In genomic region chr16:28532940-28533647, GRCh38 we compare ENCODE assay signal across 16 cellular contexts. TPM values are rescaled to one million over a fixed set of nuclear protein-coding genes. Genes with fewer than 3 reads are reported as not detected.
DNase-seq lines count a peak whose midpoint lies in the region; ATAC-seq and TF ChIP-seq lines count a peak whose summit lies in the region.
"Had no signal": no experiment of that assay in that cellular context is flagged by ENCODE, and none has a peak within 500 bp of the region (broad histone marks: within the 10 kb centered on the region; RNA-seq: fewer than 3 reads in every experiment).

No MANE protein-coding gene starts in this region.

- no peak for DNase-seq in heart right ventricle
- DNase-seq in left cardiac atrium = no peak
- DNase-seq in cerebellar cortex (ENCODE audit: low spot score) = peak; percentile 74
- no peak for DNase-seq in naive thymus-derived CD4-positive, alpha-beta T cell
- DNase-seq in upper lobe of right lung = no peak
- no peak for DNase-seq in activated CD4-positive, alpha-beta memory T cell treated with anti-CD3 and anti-CD28 coated beads, Interleukin-2, amount 10 ng/mL, durations not matched to agents 7 days and 5 days
- DNase-seq: activated naive CD4-positive, alpha-beta T cell treated with anti-CD3 and anti-CD28 coated beads for 36 hours; DMS79; NCI-H2029 treated with DMSO at 0.1 percent for 48 hours; NK-92 treated with Interleukin-12 subunit alpha and Interleukin-12 subunit beta, amount 100 ng/mL, for 24 hours had no signal

- H3K4me3 Mint-ChIP-seq in naive thymus-derived CD4-positive, alpha-beta T cell = peak overlapping the region in 5 of 10 donors; percentile 29 to 68 (median 37)
- H3K4me3 Mint-ChIP-seq in activated CD4-positive, alpha-beta memory T cell treated with anti-CD3 and anti-CD28 coated beads, Interleukin-2, amount 10 ng/mL, durations not matched to agents 7 days and 5 days = no peak overlapping the region
- H3K4me3 Mint-ChIP-seq: activated naive CD4-positive, alpha-beta T cell treated with anti-CD3 and anti-CD28 coated beads for 36 hours had no signal

- no peak overlapping the region for H3K4me3 ChIP-seq in heart right ventricle
- no peak overlapping the region for H3K4me3 ChIP-seq in naive thymus-derived CD4-positive, alpha-beta T cell (ENCODE audit: low read length)
- H3K4me3 ChIP-seq in upper lobe of right lung = no peak overlapping the region
- H3K4me3 ChIP-seq: SJSA1 had no signal

- H3K27ac Mint-ChIP-seq in naive thymus-derived CD4-positive, alpha-beta T cell = peak overlapping the region in 8 of 9 donors; percentile 41 to 99 (median 84)
- no peak overlapping the region for H3K27ac Mint-ChIP-seq in activated CD4-positive, alpha-beta memory T cell treated with anti-CD3 and anti-CD28 coated beads, Interleukin-2, amount 10 ng/mL, durations not matched to agents 7 days and 5 days
- H3K27ac Mint-ChIP-seq: activated naive CD4-positive, alpha-beta T cell treated with anti-CD3 and anti-CD28 coated beads for 36 hours had no signal

- H3K9me3 ChIP-seq in heart right ventricle (peaks cover 0 to 5% (median 0%) of the 10 kb centered on the region in 11 donors), upper lobe of right lung (no peaks in the 10 kb centered on the region)
- H3K9me3 ChIP-seq in naive thymus-derived CD4-positive, alpha-beta T cell (ENCODE audit: control insufficient read depth in 2 of 3, low read length in 3 of 3) = no peaks in the 10 kb centered on the region
- H3K9me3 ChIP-seq: SJSA1 had no signal

- H3K27me3 ChIP-seq in heart right ventricle (no peaks in the 10 kb centered on the region), upper lobe of right lung (no peaks in the 10 kb centered on the region)
- no peaks in the 10 kb centered on the region for H3K27me3 ChIP-seq in naive thymus-derived CD4-positive, alpha-beta T cell (ENCODE audit: control insufficient read depth in 2 of 2, insufficient read depth in 2 of 2, low read length in 2 of 2)
- H3K27me3 ChIP-seq: SJSA1 had no signal

- peaks cover 0 to 60% (median 21%) of the 10 kb centered on the region in 9 donors for H3K4me1 ChIP-seq in heart right ventricle
- H3K4me1 ChIP-seq in naive thymus-derived CD4-positive, alpha-beta T cell (ENCODE audit: control insufficient read depth in 2 of 2, insufficient read depth in 2 of 2, low read length in 2 of 2) = peaks cover 19% of the 10 kb centered on the region in 2 donors
- peaks cover 47% of the 10 kb centered on the region for H3K4me1 ChIP-seq in upper lobe of right lung
- H3K4me1 ChIP-seq: SJSA1 had no signal

- peaks cover 0 to 4% (median 0%) of the 10 kb centered on the region in 11 donors for H3K9me3 Mint-ChIP-seq in naive thymus-derived CD4-positive, alpha-beta T cell
- H3K9me3 Mint-ChIP-seq in activated CD4-positive, alpha-beta memory T cell treated with anti-CD3 and anti-CD28 coated beads, Interleukin-2, amount 10 ng/mL, durations not matched to agents 7 days and 5 days = no peaks in the 10 kb centered on the region
- H3K9me3 Mint-ChIP-seq: activated naive CD4-positive, alpha-beta T cell treated with anti-CD3 and anti-CD28 coated beads for 36 hours had no signal

- ATAC-seq in heart right ventricle (no peak), left cardiac atrium (no peak), upper lobe of right lung (no peak), GM19463 (IDR thresholded peaks at IDR 0.05; ENCODE audit: unreplicated experiment) (no peak), HG02840 (IDR thresholded peaks at IDR 0.05; ENCODE audit: low FRiP score, unreplicated experiment) (no peak)
- no peak for ATAC-seq in naive thymus-derived CD4-positive, alpha-beta T cell

- peaks cover 0 to 8% (median 4%) of the 10 kb centered on the region in 5 donors for H3K36me3 Mint-ChIP-seq in naive thymus-derived CD4-positive, alpha-beta T cell
- no peaks in the 10 kb centered on the region for H3K36me3 Mint-ChIP-seq in activated CD4-positive, alpha-beta memory T cell treated with anti-CD3 and anti-CD28 coated beads, Interleukin-2, amount 10 ng/mL, durations not matched to agents 7 days and 5 days (ENCODE audit: low read depth)

- intact Hi-C loops in heart right ventricle (cut with DNase I) = no loop called here
- intact Hi-C loops in left cardiac atrium (cut with DNase I) = no loop called here
- intact Hi-C loops in naive thymus-derived CD4-positive, alpha-beta T cell (cut with micrococcal nuclease) = no loop called here
- intact Hi-C loops in upper lobe of right lung (cut with DNase I) = no loop called here

- POLR2A ChIA-PET in naive thymus-derived CD4-positive, alpha-beta T cell (lab: Charles Lee) = interaction anchor here (0.7 to 3.4 kb wide), 5 partner anchors 8 to 40 kb away, joined by 3 to 72 read pairs (median 8); partner anchors contain the start of genes APOBR and CLN3
- POLR2A ChIA-PET in activated CD4-positive, alpha-beta memory T cell treated with anti-CD3 and anti-CD28 coated beads, Interleukin-2, amount 10 ng/mL, durations not matched to agents 7 days and 5 days (lab: Charles Lee) = interaction anchor here (0.5 to 1.9 kb wide), 3 partner anchors 39 to 329 kb away, joined by 3 to 9 read pairs (median 3); partner anchors contain the start of genes APOBR and CLN3

- no peaks in the 10 kb centered on the region for H3K27me3 Mint-ChIP-seq in naive thymus-derived CD4-positive, alpha-beta T cell
- H3K27me3 Mint-ChIP-seq in activated CD4-positive, alpha-beta memory T cell treated with anti-CD3 and anti-CD28 coated beads, Interleukin-2, amount 10 ng/mL, durations not matched to agents 7 days and 5 days = no peaks in the 10 kb centered on the region

- TF ChIP-seq CTCF in heart right ventricle (IDR thresholded peaks at IDR 0.05) (no peak), upper lobe of right lung (IDR thresholded peaks at IDR 0.05) (no peak)

- H3K27ac ChIP-seq in heart right ventricle (peak overlapping the region in 8 of 10 donors; percentile 23 to 60 (median 39)), upper lobe of right lung (peak overlapping the region; percentile 78)
- no peak overlapping the region for H3K27ac ChIP-seq in naive thymus-derived CD4-positive, alpha-beta T cell (ENCODE audit: low read depth, low read length)
- H3K27ac ChIP-seq: SJSA1 had no signal

- 88 to 93% methylated on average over 5 of the region's 5 CpGs for WGBS in heart right ventricle, 2 donors

- H3K36me3 ChIP-seq in heart right ventricle = peaks cover 0 to 33% (median 0%) of the 10 kb centered on the region in 9 donors
- H3K36me3 ChIP-seq in naive thymus-derived CD4-positive, alpha-beta T cell (ENCODE audit: control insufficient read depth in 2 of 3, insufficient read depth in 3 of 3, low read length in 3 of 3) = no peaks in the 10 kb centered on the region
- H3K36me3 ChIP-seq in upper lobe of right lung = peaks cover 11% of the 10 kb centered on the region
- H3K36me3 ChIP-seq: SJSA1 had no signal

- CTCF ChIA-PET in naive thymus-derived CD4-positive, alpha-beta T cell (lab: Charles Lee) = interaction anchor here (0.7 to 2.0 kb wide), 2 partner anchors 11 to 18 kb away, joined by 3 to 4 read pairs; no protein-coding TSS in a partner anchor
- CTCF ChIA-PET in activated CD4-positive, alpha-beta memory T cell treated with anti-CD3 and anti-CD28 coated beads, Interleukin-2, amount 10 ng/mL, durations not matched to agents 7 days and 5 days (lab: Charles Lee) = no interaction called here

- H3K4me1 Mint-ChIP-seq in naive thymus-derived CD4-positive, alpha-beta T cell = peaks cover 18 to 58% (median 48%) of the 10 kb centered on the region in 7 donors
- peaks cover 17% of the 10 kb centered on the region for H3K4me1 Mint-ChIP-seq in activated CD4-positive, alpha-beta memory T cell treated with anti-CD3 and anti-CD28 coated beads, Interleukin-2, amount 10 ng/mL, durations not matched to agents 7 days and 5 days

RNA-seq across cellular contexts. Expression of gene NUPR1, which starts 5.7 kb away (rescaled TPM):
- 10 to 100 TPM; 16.7 to 58.1 (median 27.9) TPM for total RNA-seq in heart right ventricle
- 10 to 100 TPM; 62.9 to 74.4 TPM for polyA plus RNA-seq in heart right ventricle
- 10 to 100 TPM; 49.3 to 90.2 TPM for total RNA-seq in left cardiac atrium
- under 1 TPM in 2 of 5 experiments, not detected in 3; 0.05 to 0.11 TPM for total RNA-seq in naive thymus-derived CD4-positive, alpha-beta T cell
- not detected for polyA plus RNA-seq in naive thymus-derived CD4-positive, alpha-beta T cell
- total RNA-seq in upper lobe of right lung = 291 TPM
- total RNA-seq in activated CD4-positive, alpha-beta memory T cell treated with anti-CD3 and anti-CD28 coated beads, Interleukin-2, amount 10 ng/mL, durations not matched to agents 7 days and 5 days = not detected
- total RNA-seq: activated naive CD4-positive, alpha-beta T cell treated with anti-CD3 and anti-CD28 coated beads for 36 hours; H7 had no signal

RNA-seq across cellular contexts. Expression of gene SGF29, which starts 20.6 kb away (rescaled TPM):
- total RNA-seq in heart right ventricle (10 to 100 TPM; 11.1 to 20.9 (median 13.6) TPM), left cardiac atrium (10 to 100 TPM; 14.5 to 15.8 TPM), upper lobe of right lung (33.5 TPM)
- 10 to 100 TPM; 17.1 to 35.1 TPM for polyA plus RNA-seq in heart right ventricle
- total RNA-seq in naive thymus-derived CD4-positive, alpha-beta T cell = 10 to 100 TPM; 41.5 to 80.5 (median 55.0) TPM
- 10 to 100 TPM; 68.2 to 85.6 TPM for polyA plus RNA-seq in naive thymus-derived CD4-positive, alpha-beta T cell
- total RNA-seq in activated CD4-positive, alpha-beta memory T cell treated with anti-CD3 and anti-CD28 coated beads, Interleukin-2, amount 10 ng/mL, durations not matched to agents 7 days and 5 days = 10 to 100 TPM; 25.8 to 28.0 TPM

RNA-seq across cellular contexts. Expression of gene IL27, which starts 26.5 kb away (rescaled TPM):
- total RNA-seq in heart right ventricle (under 1 TPM in 1 of 10 donors, not detected in 9; 0.49 TPM), left cardiac atrium (not detected), upper lobe of right lung (not detected)
- under 1 TPM in 1 of 2 donors, not detected in 1; 0.04 TPM for polyA plus RNA-seq in heart right ventricle
- under 1 TPM in 1 of 5 experiments, not detected in 4; 0.49 TPM for total RNA-seq in naive thymus-derived CD4-positive, alpha-beta T cell
- not detected for polyA plus RNA-seq in naive thymus-derived CD4-positive, alpha-beta T cell
- not detected for total RNA-seq in activated CD4-positive, alpha-beta memory T cell treated with anti-CD3 and anti-CD28 coated beads, Interleukin-2, amount 10 ng/mL, durations not matched to agents 7 days and 5 days
- total RNA-seq: activated naive CD4-positive, alpha-beta T cell treated with anti-CD3 and anti-CD28 coated beads for 36 hours; esophagus mucosa; H7; lower leg skin; SJSA1 had no signal

RNA-seq across cellular contexts. Expression of gene APOBR, which starts 38.7 kb away (rescaled TPM):
- total RNA-seq in heart right ventricle (1 to 10 TPM in 1 of 10 donors, under 1 TPM in 9; 0.15 to 2.3 (median 0.56) TPM), left cardiac atrium (1 to 10 TPM; 1.1 to 1.4 TPM), upper lobe of right lung (17.7 TPM)
- polyA plus RNA-seq in heart right ventricle = under 1 TPM; 0.51 to 0.94 TPM
- 10 to 100 TPM in 2 of 5 experiments, 1 to 10 TPM in 3; 3.3 to 28.8 (median 8.2) TPM for total RNA-seq in naive thymus-derived CD4-positive, alpha-beta T cell
- under 1 TPM; 0.22 to 0.79 TPM for polyA plus RNA-seq in naive thymus-derived CD4-positive, alpha-beta T cell
- 10 to 100 TPM; 20.9 TPM for total RNA-seq in activated CD4-positive, alpha-beta memory T cell treated with anti-CD3 and anti-CD28 coated beads, Interleukin-2, amount 10 ng/mL, durations not matched to agents 7 days and 5 days
- total RNA-seq: H7, SJSA1 had no signal

RNA-seq across cellular contexts. Expression of gene CLN3, which starts 41.2 kb away (rescaled TPM):
- total RNA-seq in heart right ventricle (10 to 100 TPM in 7 of 10 donors, 1 to 10 TPM in 3; 6.5 to 17.6 (median 10.8) TPM), left cardiac atrium (10 to 100 TPM; 11.4 to 16.9 TPM), upper lobe of right lung (73.7 TPM)
- polyA plus RNA-seq in heart right ventricle = 10 to 100 TPM; 10.2 to 21.2 TPM
- 10 to 100 TPM; 56.5 to 76.3 (median 70.7) TPM for total RNA-seq in naive thymus-derived CD4-positive, alpha-beta T cell
- polyA plus RNA-seq in naive thymus-derived CD4-positive, alpha-beta T cell = 10 to 100 TPM; 16.0 to 27.3 TPM
- total RNA-seq in activated CD4-positive, alpha-beta memory T cell treated with anti-CD3 and anti-CD28 coated beads, Interleukin-2, amount 10 ng/mL, durations not matched to agents 7 days and 5 days = 10 to 100 TPM; 42.9 to 45.4 TPM

Comparison
In these comparisons a context has a peak if more than half of its experiments do, and no peak if none do; other contexts are left out.
1. RNA of gene NUPR1, which starts 5.7 kb away (total RNA-seq): 291 TPM in upper lobe of right lung (single experiment), 49.3 to 90.2 TPM in left cardiac atrium and 16.7 to 58.1 TPM in heart right ventricle; 0.05 to 0.11 TPM in naive thymus-derived CD4-positive, alpha-beta T cell and not detected in activated CD4-positive, alpha-beta memory T cell treated with anti-CD3 and anti-CD28 coated beads, Interleukin-2, amount 10 ng/mL, durations not matched to agents 7 days and 5 days; every median in the first group is over 10 times any median in the second.